Comparison of ENCODE assay signal across 15 cellular contexts in the genomic region with DNA sequence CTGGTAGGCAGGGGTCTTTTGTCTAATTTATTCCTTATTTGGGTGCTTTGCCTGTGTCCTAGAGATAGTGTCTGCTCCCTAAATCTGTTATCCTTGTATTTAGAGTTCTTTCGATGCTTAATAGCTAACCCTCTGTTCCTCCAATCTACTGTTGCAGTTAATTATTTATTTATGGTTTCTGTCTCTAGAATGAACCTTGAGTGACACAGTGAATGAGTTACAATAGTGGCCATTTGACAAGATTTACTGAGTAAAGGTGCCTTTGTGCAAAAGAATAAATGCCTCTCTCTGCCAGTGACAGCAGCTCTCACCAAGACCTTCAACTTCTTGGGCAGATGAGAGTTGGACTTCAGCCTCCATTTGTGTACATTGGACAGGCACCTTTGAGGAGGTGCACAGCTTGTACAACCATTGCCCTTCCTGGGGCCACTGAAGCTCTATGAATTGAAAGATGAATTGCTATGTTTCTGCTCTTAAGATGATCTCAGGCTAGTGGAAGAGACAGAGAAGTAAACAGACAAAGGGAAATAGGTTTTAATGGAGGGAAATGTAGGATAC.
DNase-seq lines count a peak whose midpoint lies in the region; ATAC-seq, FAIRE-seq and TF ChIP-seq lines count a peak whose summit lies in the region.
"Had no signal": no experiment of that assay in that cellular context is flagged by ENCODE, and none has a peak within 500 bp of the region (broad histone marks: within the 10 kb centered on the region; RNA-seq: fewer than 3 reads in every experiment).

No MANE protein-coding gene starts in this region.

- H3K9ac ChIP-seq in GM12878 (ENCODE audit: control insufficient read depth, insufficient read depth, low read length): no peak overlapping the region

- DNase-seq in GM12878 (ENCODE audit: low read depth, low spot score) (no peak), KBM-7 (no peak), GM19240 (ENCODE audit: insufficient read length, low spot score) (no peak), head of caudate nucleus (no peak), SW480 (ENCODE audit: low spot score) (no peak)
- DNase-seq: activated CD4-positive, alpha-beta T cell treated with anti-CD3 and anti-CD28 coated beads, Interleukin-2, amount 10 ng/mL, durations not matched to agents 24 days and 14 days; C1 segment of cervical spinal cord; NCI-H1436 treated with DMSO at 0.1 percent for 48 hours; stimulated activated naive CD8-positive, alpha-beta T cell treated with anti-CD3 and anti-CD28 coated beads, Interleukin-15, amount 100 ng/mL, for 72 hours; upper lobe of right lung had no signal

- SMC1A ChIA-PET in GM12878 (lab: Charles Lee; ENCODE audit: uncharacterized antibody, unreplicated experiment): interaction anchor here (0.9 to 1.5 kb wide), 6 partner anchors 8 to 1565 kb away, joined by 3 to 7 read pairs (median 4); no protein-coding TSS in a partner anchor

- no peak for TF ChIP-seq POLR2A in GM12878 (IDR thresholded peaks at IDR 0.05; ENCODE audit: low read depth, low read length)

- no peak for TF ChIP-seq EP300 in GM12878 (IDR thresholded peaks at IDR 0.05; ENCODE audit: borderline replicate concordance in 1 of 2, control insufficient read depth in 1 of 2, low read depth in 2 of 2, low read length in 2 of 2)

- no peak overlapping the region for H2AFZ ChIP-seq in GM12878 (ENCODE audit: control insufficient read depth, low read depth, low read length)

- TF ChIP-seq RAD21 in GM12878 (IDR thresholded peaks at IDR 0.05; ENCODE audit: insufficient read depth, low read depth, low read length): no peak

- 11% methylated on average over 1 of the region's 1 CpG for WGBS in GM12878 (ENCODE audit: insufficient coverage, insufficient replicate concordance, low lambda C conversion rate, missing lambda C conversion rate)

- H3K27me3 ChIP-seq in GM12878 (replicated peaks in 1 of 2; ENCODE audit: control insufficient read depth in 2 of 2, insufficient read depth in 2 of 2, low read length in 1 of 2): no peaks in the 10 kb centered on the region
- H3K27me3 ChIP-seq: right atrium auricular region, upper lobe of right lung had no signal

- TF ChIP-seq CTCF in GM12878 (IDR thresholded peaks at IDR 0.05 in 2 of 3, conservative IDR thresholded peaks at IDR 0.05 in 1 of 3; ENCODE audit: control insufficient read depth in 2 of 3, extremely low read depth in 1 of 3, insufficient read depth in 1 of 3, low read depth in 3 of 3, low read length in 3 of 3): no peak

- intact Hi-C loops in GM12878 (cut with micrococcal nuclease; ENCODE audit: unreplicated experiment): loop anchor here (1.0 kb wide), 1 partner anchor 283 kb away; no protein-coding TSS in a partner anchor
- intact Hi-C loops in head of caudate nucleus (cut with DNase I): no loop called here

- H3K27ac ChIP-seq in GM12878 (ENCODE audit: control insufficient read depth, insufficient read depth): no peak overlapping the region
- H3K27ac ChIP-seq: right atrium auricular region, upper lobe of right lung had no signal

- no peaks in the 10 kb centered on the region for H3K79me2 ChIP-seq in GM12878 (ENCODE audit: control insufficient read depth, insufficient read depth, low read length)

- POLR2A ChIA-PET in GM12878 (lab: Charles Lee): no interaction called here

- H3K4me1 ChIP-seq in GM12878 (ENCODE audit: control insufficient read depth, insufficient read depth, low read length): no peaks in the 10 kb centered on the region
- H3K4me1 ChIP-seq: HAP-1, right atrium auricular region, upper lobe of right lung had no signal

- no TSS peak for BruUV-seq in GM12878 (replicated peaks; lab: Mats Ljungman, UMichigan)

- ATAC-seq in GM18511 (IDR thresholded peaks at IDR 0.05; ENCODE audit: unreplicated experiment) (peak; percentile 68), GM21423 (IDR thresholded peaks at IDR 0.05; ENCODE audit: unreplicated experiment) (peak; percentile 57), HG03064 (IDR thresholded peaks at IDR 0.05; ENCODE audit: low read depth, unreplicated experiment) (peak; percentile 28), GM12878 (peak; percentile 14; the same call in 1 of the 3 replicates)

- in situ Hi-C loops in GM12878 (cut with MboI): no loop called here
- in situ Hi-C loops in KBM-7 (cut with MboI; ENCODE audit: low pct_unique_long_range_greater_than_20kb, low sequenced_read_pairs): no loop called here

- H3K4me3 ChIP-seq in GM12878: no peak overlapping the region
- H3K4me3 ChIP-seq: HAP-1, right atrium auricular region, upper lobe of right lung had no signal

- CTCF ChIA-PET in GM12878 (lab: Yijun Ruan, JAX): interaction anchor here (0.6 to 2.0 kb wide), 10 partner anchors 11 to 1915 kb away, joined by 3 to 10 read pairs (median 4); no protein-coding TSS in a partner anchor

- RAD21 ChIA-PET in GM12878 (lab: Charles Lee; ENCODE audit: unreplicated experiment): interaction anchor here (0.9 kb wide), 1 partner anchor 541 kb away, joined by 3 read pairs; no protein-coding TSS in a partner anchor

- no peaks in the 10 kb centered on the region for H3K36me3 ChIP-seq in GM12878 (ENCODE audit: control insufficient read depth in 2 of 2, insufficient read depth in 2 of 2, low read length in 1 of 2)
- H3K36me3 ChIP-seq: HAP-1, right atrium auricular region, upper lobe of right lung had no signal

- H3K9me3 ChIP-seq in GM12878 (replicated peaks; ENCODE audit: control insufficient read depth, insufficient read depth, low read length): no peaks in the 10 kb centered on the region
- H3K9me3 ChIP-seq: HAP-1, right atrium auricular region, upper lobe of right lung had no signal

- H4K20me1 ChIP-seq in GM12878 (ENCODE audit: control insufficient read depth, insufficient read depth): no peaks in the 10 kb centered on the region

- no peak for FAIRE-seq in GM12878 (lab: Jason Lieb, UNC)

- H3K4me2 ChIP-seq in GM12878 (ENCODE audit: control insufficient read depth, insufficient read depth): no peak overlapping the region

TF ChIP-seq in GM12878, 131 proteins besides CTCF, POLR2A, EP300 and RAD21 (continues in another document):
- TF ChIP-seq, protein P1, sequence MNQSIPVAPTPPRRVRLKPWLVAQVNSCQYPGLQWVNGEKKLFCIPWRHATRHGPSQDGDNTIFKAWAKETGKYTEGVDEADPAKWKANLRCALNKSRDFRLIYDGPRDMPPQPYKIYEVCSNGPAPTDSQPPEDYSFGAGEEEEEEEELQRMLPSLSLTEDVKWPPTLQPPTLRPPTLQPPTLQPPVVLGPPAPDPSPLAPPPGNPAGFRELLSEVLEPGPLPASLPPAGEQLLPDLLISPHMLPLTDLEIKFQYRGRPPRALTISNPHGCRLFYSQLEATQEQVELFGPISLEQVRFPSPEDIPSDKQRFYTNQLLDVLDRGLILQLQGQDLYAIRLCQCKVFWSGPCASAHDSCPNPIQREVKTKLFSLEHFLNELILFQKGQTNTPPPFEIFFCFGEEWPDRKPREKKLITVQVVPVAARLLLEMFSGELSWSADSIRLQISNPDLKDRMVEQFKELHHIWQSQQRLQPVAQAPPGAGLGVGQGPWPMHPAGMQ (IDR thresholded peaks at IDR 0.05; ENCODE audit: borderline replicate concordance): no peak
- TF ChIP-seq ZNF274 (IDR thresholded peaks at IDR 0.05; ENCODE audit: insufficient read depth, insufficient read length): no peak
- TF ChIP-seq SPI1 (IDR thresholded peaks at IDR 0.05; ENCODE audit: borderline replicate concordance, insufficient read depth, low read depth, low read length): no peak
- no peak for TF ChIP-seq RUNX3 (IDR thresholded peaks at IDR 0.05; ENCODE audit: low read length)
- no peak for TF ChIP-seq NFIC (IDR thresholded peaks at IDR 0.05; ENCODE audit: low read depth, low read length)
- no peak for TF ChIP-seq SRF (IDR thresholded peaks at IDR 0.05; ENCODE audit: low read depth in 2 of 2, low read length in 2 of 2)
- no peak for TF ChIP-seq DPF2 (IDR thresholded peaks at IDR 0.05)
- TF ChIP-seq, protein P2, sequence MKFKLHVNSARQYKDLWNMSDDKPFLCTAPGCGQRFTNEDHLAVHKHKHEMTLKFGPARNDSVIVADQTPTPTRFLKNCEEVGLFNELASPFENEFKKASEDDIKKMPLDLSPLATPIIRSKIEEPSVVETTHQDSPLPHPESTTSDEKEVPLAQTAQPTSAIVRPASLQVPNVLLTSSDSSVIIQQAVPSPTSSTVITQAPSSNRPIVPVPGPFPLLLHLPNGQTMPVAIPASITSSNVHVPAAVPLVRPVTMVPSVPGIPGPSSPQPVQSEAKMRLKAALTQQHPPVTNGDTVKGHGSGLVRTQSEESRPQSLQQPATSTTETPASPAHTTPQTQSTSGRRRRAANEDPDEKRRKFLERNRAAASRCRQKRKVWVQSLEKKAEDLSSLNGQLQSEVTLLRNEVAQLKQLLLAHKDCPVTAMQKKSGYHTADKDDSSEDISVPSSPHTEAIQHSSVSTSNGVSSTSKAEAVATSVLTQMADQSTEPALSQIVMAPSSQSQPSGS (IDR thresholded peaks at IDR 0.05; ENCODE audit: low read length): no peak
- TF ChIP-seq, protein P3, sequence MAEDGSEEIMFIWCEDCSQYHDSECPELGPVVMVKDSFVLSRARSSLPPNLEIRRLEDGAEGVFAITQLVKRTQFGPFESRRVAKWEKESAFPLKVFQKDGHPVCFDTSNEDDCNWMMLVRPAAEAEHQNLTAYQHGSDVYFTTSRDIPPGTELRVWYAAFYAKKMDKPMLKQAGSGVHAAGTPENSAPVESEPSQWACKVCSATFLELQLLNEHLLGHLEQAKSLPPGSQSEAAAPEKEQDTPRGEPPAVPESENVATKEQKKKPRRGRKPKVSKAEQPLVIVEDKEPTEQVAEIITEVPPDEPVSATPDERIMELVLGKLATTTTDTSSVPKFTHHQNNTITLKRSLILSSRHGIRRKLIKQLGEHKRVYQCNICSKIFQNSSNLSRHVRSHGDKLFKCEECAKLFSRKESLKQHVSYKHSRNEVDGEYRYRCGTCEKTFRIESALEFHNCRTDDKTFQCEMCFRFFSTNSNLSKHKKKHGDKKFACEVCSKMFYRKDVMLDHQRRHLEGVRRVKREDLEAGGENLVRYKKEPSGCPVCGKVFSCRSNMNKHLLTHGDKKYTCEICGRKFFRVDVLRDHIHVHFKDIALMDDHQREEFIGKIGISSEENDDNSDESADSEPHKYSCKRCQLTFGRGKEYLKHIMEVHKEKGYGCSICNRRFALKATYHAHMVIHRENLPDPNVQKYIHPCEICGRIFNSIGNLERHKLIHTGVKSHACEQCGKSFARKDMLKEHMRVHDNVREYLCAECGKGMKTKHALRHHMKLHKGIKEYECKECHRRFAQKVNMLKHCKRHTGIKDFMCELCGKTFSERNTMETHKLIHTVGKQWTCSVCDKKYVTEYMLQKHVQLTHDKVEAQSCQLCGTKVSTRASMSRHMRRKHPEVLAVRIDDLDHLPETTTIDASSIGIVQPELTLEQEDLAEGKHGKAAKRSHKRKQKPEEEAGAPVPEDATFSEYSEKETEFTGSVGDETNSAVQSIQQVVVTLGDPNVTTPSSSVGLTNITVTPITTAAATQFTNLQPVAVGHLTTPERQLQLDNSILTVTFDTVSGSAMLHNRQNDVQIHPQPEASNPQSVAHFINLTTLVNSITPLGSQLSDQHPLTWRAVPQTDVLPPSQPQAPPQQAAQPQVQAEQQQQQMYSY (CRISPR knock-in tag; IDR thresholded peaks at IDR 0.05): no peak
- TF ChIP-seq STAT3 (IDR thresholded peaks at IDR 0.05; ENCODE audit: low read depth, low read length): no peak

Comparison
In these comparisons a context has a peak if more than half of its experiments do, and no peak if none do; other contexts are left out.
1. ATAC-seq: peak in every context shown above with its lines; median percentile 68 in GM18511; 57 in GM21423; 28 in HG03064; 14 in GM12878.